ENCODE assay signal across 1 cellular context in genomic region chr4:122661176-122661575, GRCh38.
TF ChIP-seq lines count a peak whose summit lies in the region.

No MANE protein-coding gene starts in this region.

TF ChIP-seq in IMR-90, 13 proteins besides CTCF, POLR2A, EP300 and RAD21:
- TF ChIP-seq CHD1 (IDR thresholded peaks at IDR 0.05; ENCODE audit: low read depth, low read length), result no peak
- no peak for TF ChIP-seq RCOR1 (IDR thresholded peaks at IDR 0.05; ENCODE audit: insufficient replicate concordance, low read length)
- no peak for TF ChIP-seq USF2 (IDR thresholded peaks at IDR 0.05; ENCODE audit: low read depth, low read length)
- no peak for TF ChIP-seq ELK1 (IDR thresholded peaks at IDR 0.05; ENCODE audit: borderline replicate concordance, low read depth, low read length)
- no peak for TF ChIP-seq MXI1 (IDR thresholded peaks at IDR 0.05; ENCODE audit: borderline replicate concordance, low read depth, low read length)
- TF ChIP-seq RFX5 (IDR thresholded peaks at IDR 0.05; ENCODE audit: low read depth, low read length), result no peak
- TF ChIP-seq SMC3 (IDR thresholded peaks at IDR 0.05; ENCODE audit: low read depth, low read length), result no peak
- TF ChIP-seq MAZ (IDR thresholded peaks at IDR 0.05; ENCODE audit: borderline replicate concordance, low read depth, low read length), result no peak
- no peak for TF ChIP-seq FOS (IDR thresholded peaks at IDR 0.05; ENCODE audit: low read depth, low read length)
- TF ChIP-seq MAFK (IDR thresholded peaks at IDR 0.05; ENCODE audit: low read depth, low read length), result no peak
- TF ChIP-seq BHLHE40 (IDR thresholded peaks at IDR 0.05; ENCODE audit: low read depth, low read length), result no peak
- TF ChIP-seq CEBPB (IDR thresholded peaks at IDR 0.05; ENCODE audit: low read depth, low read length), result no peak
- no peak for TF ChIP-seq NFE2L2 (IDR thresholded peaks at IDR 0.05; ENCODE audit: low read depth, low read length)
TF ChIP-seq in IMR-90: peak in this region for 0.
